12 cellular contexts compared by ENCODE assay signal in genomic region chr11:47477323-47477722, GRCh38. TPM values are rescaled to one million over a fixed set of nuclear protein-coding genes. Genes with fewer than 3 reads are reported as not detected.
A peak's percentile ranks its signal among the peaks of the same experiment; 100 is the strongest.
DNase-seq lines count a peak whose midpoint lies in the region; TF ChIP-seq lines count a peak whose summit lies in the region.
"Had no signal": no experiment of that assay in that cellular context is flagged by ENCODE, and none has a peak within 500 bp of the region (broad histone marks: within the 10 kb centered on the region; RNA-seq: fewer than 3 reads in every experiment).

No MANE protein-coding gene starts in this region.

- H3K4me1 Mint-ChIP-seq in brain (no peaks in the 10 kb centered on the region), neural crest cell (no peaks in the 10 kb centered on the region)

- no peak overlapping the region for H3K4me3 Mint-ChIP-seq in brain
- no peak overlapping the region for H3K4me3 Mint-ChIP-seq in neural crest cell

- H3K36me3 Mint-ChIP-seq in brain (peaks cover 82% of the 10 kb centered on the region), neural crest cell (ENCODE audit: low read depth) (peaks cover 43% of the 10 kb centered on the region)

- H3K27me3 Mint-ChIP-seq in brain (no peaks in the 10 kb centered on the region), neural crest cell (ENCODE audit: low read depth) (no peaks in the 10 kb centered on the region)

- H3K27ac Mint-ChIP-seq in brain, result peak overlapping the region in 4 of 5 experiments; percentile 50 to 73 (median 62)
- peak overlapping the region; percentile 16 for H3K27ac Mint-ChIP-seq in neural crest cell (ENCODE audit: unreplicated experiment)

- DNase-seq in EH (ENCODE audit: low read depth) (peak; percentile 74), MV-4-11 (lab: John Stamatoyannopoulos, UW) (peak; percentile 50), neural crest cell (ENCODE audit: low read depth, low spot score) (no peak), NCI-H1048 (lab: John Stamatoyannopoulos, UW) (no peak), NCI-H1092 (lab: John Stamatoyannopoulos, UW) (no peak), Ammon's horn (ENCODE audit: low spot score) (no peak), DMS53 (lab: John Stamatoyannopoulos, UW) (no peak)
- DNase-seq: anterior cingulate cortex, midbrain, NCI-H1092 treated with DMSO at 0.1 percent for 48 hours, small intestine had no signal

- H3K9me3 Mint-ChIP-seq in brain (no peaks in the 10 kb centered on the region), neural crest cell (no peaks in the 10 kb centered on the region)

- no peak for TF ChIP-seq CTCF in brain (conservative IDR thresholded peaks at IDR 0.05)
- no peak for TF ChIP-seq CTCF in neural crest cell (conservative IDR thresholded peaks at IDR 0.05)

RNA-seq across cellular contexts. Expression of gene RAPSN, which starts 28.4 kb away (rescaled TPM):
- 0.24 TPM for polyA plus RNA-seq in brain (ENCODE audit: insufficient read depth, low read depth, low replicate concordance)
- 0.16 and 0.50 TPM in 2 replicates for total RNA-seq in neural crest cell

RNA-seq across cellular contexts. Expression of gene PSMC3, which starts 51.1 kb away (rescaled TPM):
- polyA plus RNA-seq in brain (ENCODE audit: insufficient read depth, low read depth, low replicate concordance), result 196 TPM
- total RNA-seq in neural crest cell, result 197 and 205 TPM in 2 replicates

Comparison
In these comparisons a context has a peak if more than half of its experiments do, and no peak if none do; other contexts are left out.
1. DNase-seq: peak in EH (single experiment) and MV-4-11 (single experiment); none in neural crest cell (single experiment), NCI-H1048 (single experiment), NCI-H1092 (single experiment), Ammon's horn (single experiment) and DMS53 (single experiment).